Comparison of ENCODE assay signal across 12 cellular contexts in genomic region chr6:73942581-73942980, GRCh38.
DNase-seq lines count a peak whose midpoint lies in the region; FAIRE-seq and TF ChIP-seq lines count a peak whose summit lies in the region.
"Had no signal": no experiment of that assay in that cellular context is flagged by ENCODE, and none has a peak within 500 bp of the region (broad histone marks: within the 10 kb centered on the region; RNA-seq: fewer than 3 reads in every experiment).

No MANE protein-coding gene starts in this region.

- H3K9ac ChIP-seq in keratinocyte (ENCODE audit: control insufficient read depth, extremely low read depth, insufficient read depth, low read length): no peak overlapping the region
- H3K9ac ChIP-seq: KMS-11 had no signal

- DNase-seq in DMS53 (lab: John Stamatoyannopoulos, UW) (peak; percentile 85), HT1080 (ENCODE audit: low read depth) (peak; percentile 72), WERI-Rb-1 (no peak), keratinocyte (ENCODE audit: low read depth, low spot score) (peak; percentile 5), T-helper 2 cell (no peak), uterus (no peak), dorsolateral prefrontal cortex (no peak), T-helper 1 cell (no peak)
- DNase-seq: activated naive CD4-positive, alpha-beta T cell; DND-41 had no signal

- intact Hi-C loops in uterus (cut with DNase I; ENCODE audit: low total_unique reads) (no loop called here), dorsolateral prefrontal cortex (cut with DNase I) (no loop called here)

- dilution Hi-C loops in keratinocyte (cut with MboI; ENCODE audit: extremely low pct_ligation_motif_present, low sequenced_read_pairs): no loop called here

- no peak overlapping the region for H2AFZ ChIP-seq in keratinocyte (ENCODE audit: control insufficient read depth, low read length)

- H3K79me2 ChIP-seq in keratinocyte (ENCODE audit: control insufficient read depth, insufficient read depth, low read length): no peaks in the 10 kb centered on the region

- H3K4me2 ChIP-seq in keratinocyte (ENCODE audit: control insufficient read depth, extremely low read depth, insufficient read depth, low read depth, low read length): no peak overlapping the region
- H3K4me2 ChIP-seq: KMS-11 had no signal

- peak; percentile 66 for FAIRE-seq in keratinocyte (lab: Jason Lieb, UNC)

- H3K27me3 ChIP-seq in WERI-Rb-1 (ENCODE audit: insufficient read depth, low read depth, severe bottlenecking) (peaks cover 33% of the 10 kb centered on the region), keratinocyte (ENCODE audit: control insufficient read depth, extremely low read depth, insufficient read depth, low read length) (no peaks in the 10 kb centered on the region), uterus (no peaks in the 10 kb centered on the region), dorsolateral prefrontal cortex (peaks cover 0 to 5% (median 0%) of the 10 kb centered on the region in 45 donors)

- TF ChIP-seq CTCF in WERI-Rb-1 (IDR thresholded peaks at IDR 0.05; ENCODE audit: low read depth, low read length): peak; percentile 25; the same call in 1 of the 2 replicates
- peak in 2 of 3 experiments; percentile 19 to 33 for TF ChIP-seq CTCF in keratinocyte (optimal IDR thresholded peaks at IDR 0.05 in 1 of 3, IDR thresholded peaks at IDR 0.05 in 1 of 3, conservative IDR thresholded peaks at IDR 0.05 in 1 of 3; ENCODE audit: extremely low read depth in 1 of 3, insufficient read depth in 2 of 3, low read length in 3 of 3)
- TF ChIP-seq CTCF in uterus (IDR thresholded peaks at IDR 0.05): no peak
- TF ChIP-seq CTCF in dorsolateral prefrontal cortex (IDR thresholded peaks at IDR 0.05 in 54 of 56, conservative IDR thresholded peaks at IDR 0.05 in 2 of 56; ENCODE audit: low read depth in 1 of 56, partially characterized antibody in 56 of 56): no peak

- H3K9me1 ChIP-seq in keratinocyte (ENCODE audit: control insufficient read depth, extremely low read depth, insufficient read depth, low read length): no peaks in the 10 kb centered on the region

- TF ChIP-seq POLR2A in uterus (IDR thresholded peaks at IDR 0.05): no peak

- H3K36me3 ChIP-seq in WERI-Rb-1 (no peaks in the 10 kb centered on the region), keratinocyte (ENCODE audit: control insufficient read depth in 2 of 2, extremely low read depth in 1 of 2, insufficient read depth in 2 of 2, low read length in 2 of 2) (no peaks in the 10 kb centered on the region), uterus (no peaks in the 10 kb centered on the region)
- H3K36me3 ChIP-seq: prostate gland had no signal

- H3K27ac ChIP-seq in WERI-Rb-1 (no peak overlapping the region), keratinocyte (ENCODE audit: control insufficient read depth, insufficient read depth, low read length) (no peak overlapping the region), uterus (no peak overlapping the region), dorsolateral prefrontal cortex (no peak overlapping the region)
- H3K27ac ChIP-seq: KMS-11, prostate gland had no signal

- no peaks in the 10 kb centered on the region for H4K20me1 ChIP-seq in keratinocyte (ENCODE audit: control insufficient read depth, extremely low read depth, insufficient read depth, low read length)

- H3K9me3 ChIP-seq in WERI-Rb-1 (ENCODE audit: severe bottlenecking): peaks cover 2% of the 10 kb centered on the region
- H3K9me3 ChIP-seq in keratinocyte (ENCODE audit: control insufficient read depth, low read depth, low read length): no peaks in the 10 kb centered on the region
- no peaks in the 10 kb centered on the region for H3K9me3 ChIP-seq in uterus
- H3K9me3 ChIP-seq: prostate gland had no signal

- no peaks in the 10 kb centered on the region for H3K4me1 ChIP-seq in keratinocyte (ENCODE audit: control insufficient read depth, extremely low read depth, insufficient read depth, low read length)
- no peaks in the 10 kb centered on the region for H3K4me1 ChIP-seq in uterus
- H3K4me1 ChIP-seq: prostate gland had no signal

- H3K4me3 ChIP-seq in WERI-Rb-1 (ENCODE audit: low read depth, low read length): no peak overlapping the region
- no peak overlapping the region for H3K4me3 ChIP-seq in keratinocyte (ENCODE audit: control insufficient read depth in 2 of 3, extremely low read depth in 1 of 3, insufficient read depth in 2 of 3, low read depth in 1 of 3, low read length in 3 of 3)
- H3K4me3 ChIP-seq in uterus: no peak overlapping the region
- H3K4me3 ChIP-seq in dorsolateral prefrontal cortex: no peak overlapping the region
- H3K4me3 ChIP-seq: prostate gland had no signal

Comparison
In these comparisons a context has a peak if more than half of its experiments do, and no peak if none do; other contexts are left out.
1. DNase-seq: peak in DMS53 (single experiment), HT1080 (single experiment) and keratinocyte (single experiment); none in WERI-Rb-1 (single experiment), T-helper 2 cell (0 of 5), uterus (0 of 2), dorsolateral prefrontal cortex (0 of 10) and T-helper 1 cell (0 of 5).
2. CTCF ChIP-seq: peak in WERI-Rb-1 (single experiment) and keratinocyte (2 of 3); none in uterus (0 of 4) and dorsolateral prefrontal cortex (0 of 56).